Comparison of ENCODE assay signal across 8 cellular contexts in genomic region chr19:53537126-53537522, GRCh38. TPM values are rescaled to one million over a fixed set of nuclear protein-coding genes. Genes with fewer than 3 reads are reported as not detected.
A peak's percentile ranks its signal among the peaks of the same experiment; 100 is the strongest.
DNase-seq lines count a peak whose midpoint lies in the region; ATAC-seq and TF ChIP-seq lines count a peak whose summit lies in the region.

No MANE protein-coding gene starts in this region.

- CTCF ChIA-PET in activated CD4-positive, alpha-beta T cell treated with anti-CD3 and anti-CD28 coated beads for 36 hours (lab: Charles Lee): interaction anchor here (0.5 to 1.3 kb wide), 2 partner anchors 17 to 31 kb away, joined by 3 read pairs; no protein-coding TSS in a partner anchor

- H3K9me3 ChIP-seq in WERI-Rb-1 (ENCODE audit: severe bottlenecking) (no peaks in the 10 kb centered on the region), right cardiac atrium (ENCODE audit: control insufficient read depth, low read length) (no peaks in the 10 kb centered on the region)

- DNase-seq in activated CD4-positive, alpha-beta T cell treated with anti-CD3 and anti-CD28 coated beads for 36 hours: no peak
- no peak for DNase-seq in activated CD4-positive, alpha-beta T cell treated with anti-CD3 and anti-CD28 coated beads for 1 hour
- no peak for DNase-seq in WERI-Rb-1
- no peak for DNase-seq in right cardiac atrium
- DNase-seq in stimulated activated naive B cell treated with anti-CD40 and anti-IgM and Interleukin-4, amounts not matched to agents 10 μg/mL and 1 μg/mL and 100 μg/mL, for 72 hours: no peak
- DNase-seq in HuH-7.5 (ENCODE audit: low spot score): no peak
- DNase-seq in RKO (ENCODE audit: low spot score): no peak
- no peak for DNase-seq in ecto neural progenitor cell (ENCODE audit: low spot score)

- peak overlapping the region; percentile 54 for H3K4me3 ChIP-seq in WERI-Rb-1 (ENCODE audit: low read depth, low read length)
- H3K4me3 ChIP-seq in right cardiac atrium (ENCODE audit: low read length): peak overlapping the region; percentile 39

- H3K36me3 ChIP-seq in WERI-Rb-1: peaks cover 10% of the 10 kb centered on the region

- POLR2A ChIA-PET in activated CD4-positive, alpha-beta T cell treated with anti-CD3 and anti-CD28 coated beads for 36 hours (lab: Charles Lee): interaction anchor here (0.7 to 1.3 kb wide), 2 partner anchors 16 to 17 kb away, joined by 3 to 6 read pairs; no protein-coding TSS in a partner anchor

- H3K9me3 Mint-ChIP-seq in activated CD4-positive, alpha-beta T cell treated with anti-CD3 and anti-CD28 coated beads for 36 hours (ENCODE audit: low read depth): peaks cover 4% of the 10 kb centered on the region
- H3K9me3 Mint-ChIP-seq in stimulated activated naive B cell treated with anti-CD40 and anti-IgM and Interleukin-4, amounts not matched to agents 10 μg/mL and 1 μg/mL and 100 μg/mL, for 72 hours: peaks cover 0 to 2% of the 10 kb centered on the region in 2 donors

- H3K4me1 ChIP-seq in right cardiac atrium (ENCODE audit: control insufficient read depth, insufficient read depth, low read length): no peaks in the 10 kb centered on the region

- peaks cover 33% of the 10 kb centered on the region for H3K4me1 Mint-ChIP-seq in activated CD4-positive, alpha-beta T cell treated with anti-CD3 and anti-CD28 coated beads for 36 hours
- peaks cover 14 to 23% of the 10 kb centered on the region in 2 donors for H3K4me1 Mint-ChIP-seq in stimulated activated naive B cell treated with anti-CD40 and anti-IgM and Interleukin-4, amounts not matched to agents 10 μg/mL and 1 μg/mL and 100 μg/mL, for 72 hours

- WGBS in right cardiac atrium: 55% methylated on average over 12 of the region's 12 CpGs

- H3K36me3 Mint-ChIP-seq in activated CD4-positive, alpha-beta T cell treated with anti-CD3 and anti-CD28 coated beads for 36 hours (ENCODE audit: low read depth): peaks cover 63% of the 10 kb centered on the region
- H3K36me3 Mint-ChIP-seq in stimulated activated naive B cell treated with anti-CD40 and anti-IgM and Interleukin-4, amounts not matched to agents 10 μg/mL and 1 μg/mL and 100 μg/mL, for 72 hours: peaks cover 20 to 26% of the 10 kb centered on the region in 2 donors

- peak overlapping the region; percentile 95 for H3K4me3 Mint-ChIP-seq in activated CD4-positive, alpha-beta T cell treated with anti-CD3 and anti-CD28 coated beads for 36 hours
- H3K4me3 Mint-ChIP-seq in stimulated activated naive B cell treated with anti-CD40 and anti-IgM and Interleukin-4, amounts not matched to agents 10 μg/mL and 1 μg/mL and 100 μg/mL, for 72 hours: peak overlapping the region; percentile 99

- TF ChIP-seq CTCF in WERI-Rb-1 (IDR thresholded peaks at IDR 0.05; ENCODE audit: low read depth, low read length): no peak

- H3K27ac Mint-ChIP-seq in activated CD4-positive, alpha-beta T cell treated with anti-CD3 and anti-CD28 coated beads for 36 hours: peak overlapping the region; percentile 98
- peak overlapping the region; percentile 100 for H3K27ac Mint-ChIP-seq in stimulated activated naive B cell treated with anti-CD40 and anti-IgM and Interleukin-4, amounts not matched to agents 10 μg/mL and 1 μg/mL and 100 μg/mL, for 72 hours

- peak; percentile 3 for ATAC-seq in activated CD4-positive, alpha-beta T cell treated with anti-CD3 and anti-CD28 coated beads for 36 hours
- ATAC-seq in right cardiac atrium: peak in 1 of 2 donors; percentile 24
- peak; percentile 1 to 6 for ATAC-seq in stimulated activated naive B cell treated with anti-CD40 and anti-IgM and Interleukin-4, amounts not matched to agents 10 μg/mL and 1 μg/mL and 100 μg/mL, for 72 hours (replicated peaks)

- H3K27ac ChIP-seq in WERI-Rb-1 (peak overlapping the region; percentile 54), right cardiac atrium (ENCODE audit: low read length) (no peak overlapping the region)

- H3K27me3 Mint-ChIP-seq in activated CD4-positive, alpha-beta T cell treated with anti-CD3 and anti-CD28 coated beads for 36 hours: no peaks in the 10 kb centered on the region
- H3K27me3 Mint-ChIP-seq in stimulated activated naive B cell treated with anti-CD40 and anti-IgM and Interleukin-4, amounts not matched to agents 10 μg/mL and 1 μg/mL and 100 μg/mL, for 72 hours: no peaks in the 10 kb centered on the region

- intact Hi-C loops in activated CD4-positive, alpha-beta T cell treated with anti-CD3 and anti-CD28 coated beads for 36 hours (cut with DNase I, micrococcal nuclease): loop anchor here (1.0 to 5.0 kb wide), 3 partner anchors 17 to 330 kb away; partner anchors contain the start of gene MYADM (in 1 of the 2)
- intact Hi-C loops in right cardiac atrium (cut with DNase I): no loop called here

- H3K27me3 ChIP-seq in WERI-Rb-1 (ENCODE audit: insufficient read depth, low read depth, severe bottlenecking): no peaks in the 10 kb centered on the region
- H3K27me3 ChIP-seq in right cardiac atrium (ENCODE audit: control insufficient read depth, insufficient read depth): no peaks in the 10 kb centered on the region

RNA-seq across cellular contexts. Expression of gene ZNF331, which starts 0.8 kb away (rescaled TPM):
- 10 to 100 TPM; 24.3 to 29.7 TPM for total RNA-seq in activated CD4-positive, alpha-beta T cell treated with anti-CD3 and anti-CD28 coated beads for 36 hours
- 10 to 100 TPM; 11.7 to 30.3 (median 15.2) TPM for total RNA-seq in right cardiac atrium
- polyA plus RNA-seq in right cardiac atrium: 22.2 TPM

Comparison
In these comparisons a context has a peak if more than half of its experiments do, and no peak if none do; other contexts are left out.
1. intact Hi-C loops: an anchor here in activated CD4-positive, alpha-beta T cell treated with anti-CD3 and anti-CD28 coated beads for 36 hours (1.0 to 5.0 kb wide); none called in right cardiac atrium.